Comparison of ENCODE assay signal across 12 cellular contexts in the genomic region with DNA sequence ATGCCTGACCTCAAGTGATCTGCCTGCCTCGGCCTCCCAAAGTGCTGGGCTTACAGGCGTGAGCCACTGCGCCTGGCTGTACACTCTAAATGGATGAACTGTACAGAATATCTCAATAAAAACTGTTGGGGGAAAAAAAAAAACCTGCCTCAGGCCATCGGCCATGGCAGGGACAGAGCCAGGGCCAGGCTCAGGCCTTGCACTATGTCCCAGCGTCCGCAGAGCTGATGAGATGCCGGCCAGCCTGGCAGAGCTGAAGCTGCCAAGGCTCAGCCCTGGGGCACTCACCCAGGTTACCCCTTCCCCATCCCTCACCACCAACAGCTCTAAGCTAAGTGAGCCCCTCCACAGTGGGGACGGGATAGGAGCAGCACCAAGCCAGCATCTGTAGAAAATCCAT. TPM values are rescaled to one million over a fixed set of nuclear protein-coding genes. Genes with fewer than 3 reads are reported as not detected.
A peak's percentile ranks its signal among the peaks of the same experiment; 100 is the strongest.
DNase-seq lines count a peak whose midpoint lies in the region; ATAC-seq lines count a peak whose summit lies in the region.
"Had no signal": no experiment of that assay in that cellular context is flagged by ENCODE, and none has a peak within 500 bp of the region (broad histone marks: within the 10 kb centered on the region; RNA-seq: fewer than 3 reads in every experiment).

No MANE protein-coding gene starts in this region.

- intact Hi-C loops in activated T-helper 2 cell treated with anti-CD3 and anti-CD28 coated beads, Interferon-gamma antibody, Interleukin-2, Interleukin-4, amounts not matched to agents 10 μg/mL and 5 μg/mL and 100 μg/mL, durations not matched to agents 14 hours and 24 hours and 36 hours (cut with micrococcal nuclease): loop anchor here (5.0 to 10.0 kb wide), 3 partner anchors 35 to 1048 kb away; a partner anchor contains a TSS

- no peaks in the 10 kb centered on the region for H3K9me3 Mint-ChIP-seq in T-helper 1 cell treated with Interleukin-12 subunit alpha and Interleukin-12 subunit beta and Interleukin-4 antibody, amounts not matched to agents 30 μg/mL and 1 μg/mL, for 36 hours
- no peaks in the 10 kb centered on the region for H3K9me3 Mint-ChIP-seq in IgD-negative memory B cell
- H3K9me3 Mint-ChIP-seq in activated T-helper 2 cell treated with anti-CD3 and anti-CD28 coated beads, Interferon-gamma antibody, Interleukin-2, Interleukin-4, amounts not matched to agents 10 μg/mL and 5 μg/mL and 100 μg/mL, durations not matched to agents 14 hours and 24 hours and 36 hours: no peaks in the 10 kb centered on the region
- H3K9me3 Mint-ChIP-seq in natural killer cell treated with Interleukin-12 subunit alpha and Interleukin-12 subunit beta and Interleukin-15 and Interleukin-18, amount 100 ng/mL, for 72 hours: no peaks in the 10 kb centered on the region
- H3K9me3 Mint-ChIP-seq: nephron had no signal

- peak overlapping the region; percentile 100 for H3K4me3 Mint-ChIP-seq in T-helper 1 cell treated with Interleukin-12 subunit alpha and Interleukin-12 subunit beta and Interleukin-4 antibody, amounts not matched to agents 30 μg/mL and 1 μg/mL, for 36 hours
- peak overlapping the region; percentile 90 to 97 (median 96) for H3K4me3 Mint-ChIP-seq in IgD-negative memory B cell
- H3K4me3 Mint-ChIP-seq in activated T-helper 2 cell treated with anti-CD3 and anti-CD28 coated beads, Interferon-gamma antibody, Interleukin-2, Interleukin-4, amounts not matched to agents 10 μg/mL and 5 μg/mL and 100 μg/mL, durations not matched to agents 14 hours and 24 hours and 36 hours (ENCODE audit: low read depth): peak overlapping the region; percentile 92
- H3K4me3 Mint-ChIP-seq in natural killer cell treated with Interleukin-12 subunit alpha and Interleukin-12 subunit beta and Interleukin-15 and Interleukin-18, amount 100 ng/mL, for 72 hours: peak overlapping the region; percentile 100

- no peaks in the 10 kb centered on the region for H3K27me3 Mint-ChIP-seq in T-helper 1 cell treated with Interleukin-12 subunit alpha and Interleukin-12 subunit beta and Interleukin-4 antibody, amounts not matched to agents 30 μg/mL and 1 μg/mL, for 36 hours (ENCODE audit: low read depth)
- H3K27me3 Mint-ChIP-seq in IgD-negative memory B cell: no peaks in the 10 kb centered on the region
- no peaks in the 10 kb centered on the region for H3K27me3 Mint-ChIP-seq in activated T-helper 2 cell treated with anti-CD3 and anti-CD28 coated beads, Interferon-gamma antibody, Interleukin-2, Interleukin-4, amounts not matched to agents 10 μg/mL and 5 μg/mL and 100 μg/mL, durations not matched to agents 14 hours and 24 hours and 36 hours (ENCODE audit: low read depth)
- H3K27me3 Mint-ChIP-seq in natural killer cell treated with Interleukin-12 subunit alpha and Interleukin-12 subunit beta and Interleukin-15 and Interleukin-18, amount 100 ng/mL, for 72 hours: no peaks in the 10 kb centered on the region

- DNase-seq in T-helper 1 cell: no peak
- DNase-seq in activated T-helper 2 cell treated with anti-CD3 and anti-CD28 coated beads, Interferon-gamma antibody, Interleukin-2, Interleukin-4, amounts not matched to agents 10 μg/mL and 5 μg/mL and 100 μg/mL, durations not matched to agents 14 hours and 24 hours and 36 hours (ENCODE audit: low spot score): no peak
- DNase-seq in natural killer cell treated with Interleukin-12 subunit alpha and Interleukin-12 subunit beta and Interleukin-15 and Interleukin-18, amount 100 ng/mL, for 72 hours (ENCODE audit: low spot score): no peak
- DNase-seq in DMS53 (lab: John Stamatoyannopoulos, UW): no peak
- no peak for DNase-seq in AML-193 (lab: John Stamatoyannopoulos, UW)
- no peak for DNase-seq in anterior cingulate cortex (lab: John Stamatoyannopoulos, UW)
- DNase-seq: hippocampal formation; stimulated activated CD4-positive, alpha-beta T cell treated with anti-CD3 and anti-CD28 coated beads, Interleukin-2, amount 100 ng/mL, for 24 hours had no signal

- peaks cover 57% of the 10 kb centered on the region for H3K4me1 Mint-ChIP-seq in T-helper 1 cell treated with Interleukin-12 subunit alpha and Interleukin-12 subunit beta and Interleukin-4 antibody, amounts not matched to agents 30 μg/mL and 1 μg/mL, for 36 hours (ENCODE audit: low read depth)
- peaks cover 53 to 65% (median 55%) of the 10 kb centered on the region in 3 donors for H3K4me1 Mint-ChIP-seq in IgD-negative memory B cell
- peaks cover 61% of the 10 kb centered on the region for H3K4me1 Mint-ChIP-seq in activated T-helper 2 cell treated with anti-CD3 and anti-CD28 coated beads, Interferon-gamma antibody, Interleukin-2, Interleukin-4, amounts not matched to agents 10 μg/mL and 5 μg/mL and 100 μg/mL, durations not matched to agents 14 hours and 24 hours and 36 hours (ENCODE audit: low read depth)
- peaks cover 70 to 75% of the 10 kb centered on the region in 2 donors for H3K4me1 Mint-ChIP-seq in natural killer cell treated with Interleukin-12 subunit alpha and Interleukin-12 subunit beta and Interleukin-15 and Interleukin-18, amount 100 ng/mL, for 72 hours (ENCODE audit: low read depth in 2 of 2)

- peak overlapping the region; percentile 98 for H3K27ac Mint-ChIP-seq in T-helper 1 cell treated with Interleukin-12 subunit alpha and Interleukin-12 subunit beta and Interleukin-4 antibody, amounts not matched to agents 30 μg/mL and 1 μg/mL, for 36 hours
- peak overlapping the region; percentile 98 to 99 (median 98) for H3K27ac Mint-ChIP-seq in IgD-negative memory B cell
- peak overlapping the region; percentile 94 for H3K27ac Mint-ChIP-seq in activated T-helper 2 cell treated with anti-CD3 and anti-CD28 coated beads, Interferon-gamma antibody, Interleukin-2, Interleukin-4, amounts not matched to agents 10 μg/mL and 5 μg/mL and 100 μg/mL, durations not matched to agents 14 hours and 24 hours and 36 hours
- H3K27ac Mint-ChIP-seq in natural killer cell treated with Interleukin-12 subunit alpha and Interleukin-12 subunit beta and Interleukin-15 and Interleukin-18, amount 100 ng/mL, for 72 hours: peak overlapping the region; percentile 88 to 99

- H3K36me3 Mint-ChIP-seq in T-helper 1 cell treated with Interleukin-12 subunit alpha and Interleukin-12 subunit beta and Interleukin-4 antibody, amounts not matched to agents 30 μg/mL and 1 μg/mL, for 36 hours (ENCODE audit: low read depth): peaks cover 43% of the 10 kb centered on the region
- no peaks in the 10 kb centered on the region for H3K36me3 Mint-ChIP-seq in IgD-negative memory B cell
- H3K36me3 Mint-ChIP-seq in activated T-helper 2 cell treated with anti-CD3 and anti-CD28 coated beads, Interferon-gamma antibody, Interleukin-2, Interleukin-4, amounts not matched to agents 10 μg/mL and 5 μg/mL and 100 μg/mL, durations not matched to agents 14 hours and 24 hours and 36 hours (ENCODE audit: low read depth): peaks cover 55% of the 10 kb centered on the region
- peaks cover 31% of the 10 kb centered on the region for H3K36me3 Mint-ChIP-seq in natural killer cell treated with Interleukin-12 subunit alpha and Interleukin-12 subunit beta and Interleukin-15 and Interleukin-18, amount 100 ng/mL, for 72 hours

- no peak for ATAC-seq in natural killer cell treated with Interleukin-12 subunit alpha and Interleukin-12 subunit beta and Interleukin-15 and Interleukin-18, amount 100 ng/mL, for 72 hours
- ATAC-seq: left lobe of liver had no signal

RNA-seq across cellular contexts. Expression of a gene that starts 6.1 kb away (rescaled TPM):
- 47.0 TPM for polyA plus RNA-seq in IgD-negative memory B cell
- total RNA-seq in activated T-helper 2 cell treated with anti-CD3 and anti-CD28 coated beads, Interferon-gamma antibody, Interleukin-2, Interleukin-4, amounts not matched to agents 10 μg/mL and 5 μg/mL and 100 μg/mL, durations not matched to agents 14 hours and 24 hours and 36 hours: 180 and 183 TPM in 2 replicates
- 100 to 1,000 TPM; 260 to 492 TPM for total RNA-seq in natural killer cell treated with Interleukin-12 subunit alpha and Interleukin-12 subunit beta and Interleukin-15 and Interleukin-18, amount 100 ng/mL, for 72 hours

RNA-seq across cellular contexts. Expression of a gene that starts 24.2 kb away (rescaled TPM):
- 1.4 TPM for polyA plus RNA-seq in IgD-negative memory B cell
- 6.0 and 6.7 TPM in 2 replicates for total RNA-seq in activated T-helper 2 cell treated with anti-CD3 and anti-CD28 coated beads, Interferon-gamma antibody, Interleukin-2, Interleukin-4, amounts not matched to agents 10 μg/mL and 5 μg/mL and 100 μg/mL, durations not matched to agents 14 hours and 24 hours and 36 hours
- 10 to 100 TPM in 1 of 2 donors, 1 to 10 TPM in 1; 8.3 to 31.6 TPM for total RNA-seq in natural killer cell treated with Interleukin-12 subunit alpha and Interleukin-12 subunit beta and Interleukin-15 and Interleukin-18, amount 100 ng/mL, for 72 hours

RNA-seq across cellular contexts. Expression of a gene that starts 27.1 kb away (rescaled TPM):
- polyA plus RNA-seq in IgD-negative memory B cell: 34.1 TPM
- 59.0 and 59.3 TPM in 2 replicates for total RNA-seq in activated T-helper 2 cell treated with anti-CD3 and anti-CD28 coated beads, Interferon-gamma antibody, Interleukin-2, Interleukin-4, amounts not matched to agents 10 μg/mL and 5 μg/mL and 100 μg/mL, durations not matched to agents 14 hours and 24 hours and 36 hours
- total RNA-seq in natural killer cell treated with Interleukin-12 subunit alpha and Interleukin-12 subunit beta and Interleukin-15 and Interleukin-18, amount 100 ng/mL, for 72 hours: 10 to 100 TPM; 38.2 to 53.1 TPM

RNA-seq across cellular contexts. Expression of a gene that starts 31.0 kb away (rescaled TPM):
- polyA plus RNA-seq in IgD-negative memory B cell: 0.34 TPM
- 5.8 and 6.0 TPM in 2 replicates for total RNA-seq in activated T-helper 2 cell treated with anti-CD3 and anti-CD28 coated beads, Interferon-gamma antibody, Interleukin-2, Interleukin-4, amounts not matched to agents 10 μg/mL and 5 μg/mL and 100 μg/mL, durations not matched to agents 14 hours and 24 hours and 36 hours
- 10 to 100 TPM; 11.9 to 15.7 TPM for total RNA-seq in natural killer cell treated with Interleukin-12 subunit alpha and Interleukin-12 subunit beta and Interleukin-15 and Interleukin-18, amount 100 ng/mL, for 72 hours

RNA-seq across cellular contexts. Expression of a gene that starts 43.5 kb away (rescaled TPM):
- polyA plus RNA-seq in IgD-negative memory B cell: not detected
- not detected in 2 replicates for total RNA-seq in activated T-helper 2 cell treated with anti-CD3 and anti-CD28 coated beads, Interferon-gamma antibody, Interleukin-2, Interleukin-4, amounts not matched to agents 10 μg/mL and 5 μg/mL and 100 μg/mL, durations not matched to agents 14 hours and 24 hours and 36 hours
- under 1 TPM in 1 of 2 donors, not detected in 1; 0.11 TPM for total RNA-seq in natural killer cell treated with Interleukin-12 subunit alpha and Interleukin-12 subunit beta and Interleukin-15 and Interleukin-18, amount 100 ng/mL, for 72 hours
